Comparison of ENCODE assay signal across 13 cellular contexts in the genomic region with DNA sequence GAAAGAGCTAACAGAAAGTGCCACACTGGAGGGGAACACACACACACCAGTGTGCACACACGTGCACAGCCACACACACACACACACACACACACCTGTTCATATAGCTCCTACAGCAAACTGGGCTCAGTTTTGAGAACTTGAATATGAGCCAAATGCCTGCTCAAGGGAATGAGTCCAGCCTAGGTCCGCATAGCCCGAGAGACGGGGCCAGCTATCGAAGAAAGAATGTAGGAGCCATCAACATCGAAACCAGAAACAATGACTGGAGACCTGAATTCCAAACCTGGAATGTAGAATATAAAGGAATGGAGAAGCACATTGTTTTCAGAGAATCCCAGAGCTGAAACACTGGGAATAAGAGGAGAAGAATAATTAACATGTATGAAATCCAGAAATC.
"Had no signal": no experiment of that assay in that cellular context is flagged by ENCODE, and none has a peak within 500 bp of the region (broad histone marks: within the 10 kb centered on the region; RNA-seq: fewer than 3 reads in every experiment).

No MANE protein-coding gene starts in this region.

- H3K27me3 ChIP-seq: tibial nerve had no signal

- H3K4me3 ChIP-seq: tibial nerve had no signal

- H3K36me3 ChIP-seq: tibial nerve, WERI-Rb-1 had no signal

- H3K9me3 ChIP-seq: tibial nerve had no signal

- H3K4me1 ChIP-seq: tibial nerve had no signal

- H3K27ac ChIP-seq: epithelial cell of prostate, tibial nerve, WERI-Rb-1 had no signal

- DNase-seq: activated CD4-positive, alpha-beta T cell treated with anti-CD3 and anti-CD28 coated beads, Interleukin-2, amount 50 U/mL, for 48 hours; effector memory CD8-positive, alpha-beta T cell; foreskin fibroblast; left cardiac atrium; occipital lobe; posterior cingulate gyrus; stimulated activated CD4-positive, alpha-beta T cell treated with anti-CD3 and anti-CD28 coated beads, Interleukin-1b, Interleukin-23, amount 100 ng/mL, for 48 hours; stimulated activated naive CD8-positive, alpha-beta T cell treated with anti-CD3 and anti-CD28 coated beads, Interleukin-15, Interleukin-2, amounts not matched to agents 100 U/mL and 50 U/mL, for 24 hours; substantia nigra; T-helper 17 cell; WERI-Rb-1 had no signal
